In the genomic region with DNA sequence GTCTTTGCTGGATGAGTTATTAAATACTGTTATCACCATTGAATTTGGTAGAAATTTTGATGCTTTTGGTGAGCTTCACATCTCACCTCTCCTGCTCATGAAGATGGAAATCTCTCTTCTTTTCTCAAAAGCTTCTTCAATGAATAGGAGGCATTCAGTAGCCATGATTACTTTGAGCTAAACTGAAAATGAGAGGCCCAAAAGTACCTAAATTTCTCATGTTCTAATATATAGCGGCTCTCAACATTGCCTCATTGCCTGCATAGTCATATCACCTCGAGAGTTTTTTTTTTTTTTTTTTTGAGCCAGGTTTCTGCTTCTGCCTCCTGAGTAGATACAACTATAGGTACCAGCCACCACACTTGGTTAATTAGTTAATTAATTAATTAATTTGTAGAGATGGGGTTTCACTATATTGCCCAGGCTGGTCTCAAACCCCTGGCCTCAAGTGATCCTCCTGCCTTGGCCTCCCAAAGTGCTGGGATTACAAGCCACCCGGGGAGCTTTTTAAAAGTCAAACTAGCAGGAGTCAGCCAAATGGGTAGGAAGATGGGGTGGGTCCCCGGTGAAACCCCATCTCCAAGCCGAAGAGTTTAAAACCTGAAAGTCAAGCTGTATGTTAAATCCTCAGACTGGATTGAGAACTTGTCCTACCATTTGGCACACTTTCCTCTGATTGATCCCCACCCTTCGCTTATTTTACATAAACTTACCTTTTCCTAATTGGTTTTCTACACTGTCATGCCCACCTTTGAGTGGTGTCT, we compare ENCODE assay signal across 9 cellular contexts.
DNase-seq lines count a peak whose midpoint lies in the region; ATAC-seq lines count a peak whose summit lies in the region.
"Had no signal": no experiment of that assay in that cellular context is flagged by ENCODE, and none has a peak within 500 bp of the region (broad histone marks: within the 10 kb centered on the region; RNA-seq: fewer than 3 reads in every experiment).

No MANE protein-coding gene starts in this region.

- peak overlapping the region; percentile 54 for H3K4me3 Mint-ChIP-seq in activated T-cell treated with anti-CD3 and anti-CD28 coated beads, Interleukin-2, amount 50 U/mL, for 24 hours

- H3K4me1 Mint-ChIP-seq in activated T-cell treated with anti-CD3 and anti-CD28 coated beads, Interleukin-2, amount 50 U/mL, for 24 hours (ENCODE audit: low read depth): peaks cover 54% of the 10 kb centered on the region

- no peak for DNase-seq in activated T-cell treated with anti-CD3 and anti-CD28 coated beads, Interleukin-2, amount 50 U/mL, for 24 hours
- DNase-seq in activated T-cell treated with anti-CD3 and anti-CD28 coated beads, Interleukin-2, amount 50 U/mL, for 48 hours: no peak
- DNase-seq in stimulated activated naive CD8-positive, alpha-beta T cell treated with anti-CD3 and anti-CD28 coated beads, Interleukin-15, Interleukin-2, amounts not matched to agents 100 U/mL and 50 U/mL, for 24 hours: no peak
- no peak for DNase-seq in NCI-H510A treated with DMSO at 0.1 percent for 48 hours (lab: John Stamatoyannopoulos, UW)
- no peak for DNase-seq in NCI-H446 treated with DMSO at 0.1 percent for 48 hours (lab: John Stamatoyannopoulos, UW)
- no peak for DNase-seq in NCI-H524 (lab: John Stamatoyannopoulos, UW)
- DNase-seq: SJCRH30 had no signal

- H3K27me3 Mint-ChIP-seq in activated T-cell treated with anti-CD3 and anti-CD28 coated beads, Interleukin-2, amount 50 U/mL, for 24 hours: no peaks in the 10 kb centered on the region

- peak overlapping the region; percentile 96 for H3K27ac Mint-ChIP-seq in activated T-cell treated with anti-CD3 and anti-CD28 coated beads, Interleukin-2, amount 50 U/mL, for 24 hours

- ATAC-seq in HG02571 (IDR thresholded peaks at IDR 0.05; ENCODE audit: unreplicated experiment): peak; percentile 52
- peak; percentile 59 for ATAC-seq in HG03520 (IDR thresholded peaks at IDR 0.05; ENCODE audit: unreplicated experiment)
- ATAC-seq in stimulated activated naive CD8-positive, alpha-beta T cell treated with anti-CD3 and anti-CD28 coated beads, Interleukin-15, Interleukin-2, amounts not matched to agents 100 U/mL and 50 U/mL, for 24 hours: peak; percentile 28

- H3K36me3 Mint-ChIP-seq in activated T-cell treated with anti-CD3 and anti-CD28 coated beads, Interleukin-2, amount 50 U/mL, for 24 hours (ENCODE audit: low read depth): peaks cover 96% of the 10 kb centered on the region

- no peaks in the 10 kb centered on the region for H3K9me3 Mint-ChIP-seq in activated T-cell treated with anti-CD3 and anti-CD28 coated beads, Interleukin-2, amount 50 U/mL, for 24 hours
